Comparison of ENCODE assay signal across 1 cellular context in genomic region chr3:120203016-120203415, GRCh38.
TF ChIP-seq lines count a peak whose summit lies in the region.

No MANE protein-coding gene starts in this region.

TF ChIP-seq in GM23338, 12 proteins besides CTCF, POLR2A, EP300 and RAD21 (continued from another document):
- TF ChIP-seq, protein P1, sequence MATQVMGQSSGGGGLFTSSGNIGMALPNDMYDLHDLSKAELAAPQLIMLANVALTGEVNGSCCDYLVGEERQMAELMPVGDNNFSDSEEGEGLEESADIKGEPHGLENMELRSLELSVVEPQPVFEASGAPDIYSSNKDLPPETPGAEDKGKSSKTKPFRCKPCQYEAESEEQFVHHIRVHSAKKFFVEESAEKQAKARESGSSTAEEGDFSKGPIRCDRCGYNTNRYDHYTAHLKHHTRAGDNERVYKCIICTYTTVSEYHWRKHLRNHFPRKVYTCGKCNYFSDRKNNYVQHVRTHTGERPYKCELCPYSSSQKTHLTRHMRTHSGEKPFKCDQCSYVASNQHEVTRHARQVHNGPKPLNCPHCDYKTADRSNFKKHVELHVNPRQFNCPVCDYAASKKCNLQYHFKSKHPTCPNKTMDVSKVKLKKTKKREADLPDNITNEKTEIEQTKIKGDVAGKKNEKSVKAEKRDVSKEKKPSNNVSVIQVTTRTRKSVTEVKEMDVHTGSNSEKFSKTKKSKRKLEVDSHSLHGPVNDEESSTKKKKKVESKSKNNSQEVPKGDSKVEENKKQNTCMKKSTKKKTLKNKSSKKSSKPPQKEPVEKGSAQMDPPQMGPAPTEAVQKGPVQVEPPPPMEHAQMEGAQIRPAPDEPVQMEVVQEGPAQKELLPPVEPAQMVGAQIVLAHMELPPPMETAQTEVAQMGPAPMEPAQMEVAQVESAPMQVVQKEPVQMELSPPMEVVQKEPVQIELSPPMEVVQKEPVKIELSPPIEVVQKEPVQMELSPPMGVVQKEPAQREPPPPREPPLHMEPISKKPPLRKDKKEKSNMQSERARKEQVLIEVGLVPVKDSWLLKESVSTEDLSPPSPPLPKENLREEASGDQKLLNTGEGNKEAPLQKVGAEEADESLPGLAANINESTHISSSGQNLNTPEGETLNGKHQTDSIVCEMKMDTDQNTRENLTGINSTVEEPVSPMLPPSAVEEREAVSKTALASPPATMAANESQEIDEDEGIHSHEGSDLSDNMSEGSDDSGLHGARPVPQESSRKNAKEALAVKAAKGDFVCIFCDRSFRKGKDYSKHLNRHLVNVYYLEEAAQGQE (IDR thresholded peaks at IDR 0.05; ENCODE audit: unreplicated experiment), result no peak
- TF ChIP-seq, protein P2, sequence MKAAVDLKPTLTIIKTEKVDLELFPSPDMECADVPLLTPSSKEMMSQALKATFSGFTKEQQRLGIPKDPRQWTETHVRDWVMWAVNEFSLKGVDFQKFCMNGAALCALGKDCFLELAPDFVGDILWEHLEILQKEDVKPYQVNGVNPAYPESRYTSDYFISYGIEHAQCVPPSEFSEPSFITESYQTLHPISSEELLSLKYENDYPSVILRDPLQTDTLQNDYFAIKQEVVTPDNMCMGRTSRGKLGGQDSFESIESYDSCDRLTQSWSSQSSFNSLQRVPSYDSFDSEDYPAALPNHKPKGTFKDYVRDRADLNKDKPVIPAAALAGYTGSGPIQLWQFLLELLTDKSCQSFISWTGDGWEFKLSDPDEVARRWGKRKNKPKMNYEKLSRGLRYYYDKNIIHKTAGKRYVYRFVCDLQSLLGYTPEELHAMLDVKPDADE (IDR thresholded peaks at IDR 0.05), result no peak
- TF ChIP-seq JUNB (IDR thresholded peaks at IDR 0.05; ENCODE audit: unreplicated experiment) (no peak), POLR2AphosphoS5 (IDR thresholded peaks at IDR 0.05; ENCODE audit: low read depth) (no peak), EZH2phosphoT487 (IDR thresholded peaks at IDR 0.05; ENCODE audit: unreplicated experiment) (no peak), ZNF331 (CRISPR knock-in tag; IDR thresholded peaks at IDR 0.05; ENCODE audit: low read depth) (no peak)
